ENCODE assay signal across 8 cellular contexts in the genomic region with DNA sequence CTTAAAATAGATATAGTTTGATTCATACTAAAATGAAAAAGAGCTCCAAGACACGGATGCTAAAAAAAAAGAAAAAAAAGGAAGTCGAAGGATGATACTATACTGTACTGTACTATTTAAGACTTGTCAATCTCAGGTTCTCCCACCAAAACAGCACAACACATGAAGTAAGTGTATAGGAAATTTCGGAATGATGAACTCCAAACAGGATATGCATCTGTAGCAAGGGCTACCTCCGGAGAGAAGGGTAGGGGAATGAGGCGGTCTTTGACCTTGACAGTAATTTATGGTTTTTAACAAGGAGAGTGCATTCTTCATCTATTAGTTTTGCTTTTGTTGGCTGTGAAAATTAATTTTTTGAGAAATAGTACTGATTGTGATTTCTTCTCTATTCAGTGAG. TPM values are rescaled to one million over a fixed set of nuclear protein-coding genes. Genes with fewer than 3 reads are reported as not detected.
DNase-seq lines count a peak whose midpoint lies in the region; ATAC-seq and TF ChIP-seq lines count a peak whose summit lies in the region.

No MANE protein-coding gene starts in this region.

- DNase-seq in left ventricle myocardium inferior, result no peak
- DNase-seq in Right ventricle myocardium superior, result no peak
- DNase-seq in amniotic epithelial cell (ENCODE audit: low read depth), result peak; percentile 9
- DNase-seq in lung microvascular endothelial cell (ENCODE audit: low read depth in 2 of 2), result peak; percentile 12 to 38
- no peak for DNase-seq in vagina (ENCODE audit: extremely low spot score in 2 of 2)
- no peak for DNase-seq in DMS153 treated with DMSO at 0.1 percent for 48 hours (lab: John Stamatoyannopoulos, UW; ENCODE audit: unreplicated experiment)
- no peak for DNase-seq in NCI-H1105 (lab: John Stamatoyannopoulos, UW)

- H3K4me1 ChIP-seq in left ventricle myocardium inferior, result peaks cover 36% of the 10 kb centered on the region
- H3K4me1 ChIP-seq in vagina, result peaks cover 23% of the 10 kb centered on the region

- ATAC-seq in Right ventricle myocardium superior (ENCODE audit: poor library complexity) (no peak), HG02759 (IDR thresholded peaks at IDR 0.05; ENCODE audit: unreplicated experiment) (no peak)

- H3K27me3 ChIP-seq in left ventricle myocardium inferior (ENCODE audit: low read depth), result peaks cover 6% of the 10 kb centered on the region
- no peaks in the 10 kb centered on the region for H3K27me3 ChIP-seq in vagina

- peak overlapping the region; percentile 89 for H3K27ac ChIP-seq in left ventricle myocardium inferior (replicated peaks)
- H3K27ac ChIP-seq in vagina, result peak overlapping the region; percentile 86

- peak overlapping the region; percentile 85 for H3K4me3 ChIP-seq in left ventricle myocardium inferior
- H3K4me3 ChIP-seq in vagina, result peak overlapping the region; percentile 80 to 93

- H3K36me3 ChIP-seq in left ventricle myocardium inferior (no peaks in the 10 kb centered on the region), vagina (no peaks in the 10 kb centered on the region)

- TF ChIP-seq POLR2A in vagina (IDR thresholded peaks at IDR 0.05), result no peak

- intact Hi-C loops in left ventricle myocardium inferior (cut with micrococcal nuclease), result no loop called here
- intact Hi-C loops in Right ventricle myocardium superior (cut with DNase I), result no loop called here
- intact Hi-C loops in vagina (cut with DNase I), result loop anchor here (10.0 kb wide), 1 partner anchor 858 kb away; no protein-coding TSS in a partner anchor

- TF ChIP-seq CTCF in left ventricle myocardium inferior (IDR thresholded peaks at IDR 0.05; ENCODE audit: borderline replicate concordance) (no peak), vagina (IDR thresholded peaks at IDR 0.05) (no peak)

- H3K9me3 ChIP-seq in left ventricle myocardium inferior (replicated peaks) (no peaks in the 10 kb centered on the region), vagina (no peaks in the 10 kb centered on the region)

RNA-seq across cellular contexts. Expression of gene FIP1L1, which starts 0.5 kb away (rescaled TPM):
- 29.7 TPM for total RNA-seq in left ventricle myocardium inferior
- 19.4 TPM for total RNA-seq in Right ventricle myocardium superior
- total RNA-seq in lung microvascular endothelial cell, result 37.9 and 61.3 TPM in 2 replicates
- total RNA-seq in vagina, result 31.7 TPM

RNA-seq across cellular contexts. Expression of gene SCFD2, which starts 11.0 kb away (rescaled TPM):
- total RNA-seq in left ventricle myocardium inferior (9.3 TPM), Right ventricle myocardium superior (9.1 TPM), lung microvascular endothelial cell (6.8 and 11.3 TPM in 2 replicates), vagina (33.1 TPM)

Comparison
In these comparisons a context has a peak if more than half of its experiments do, and no peak if none do; other contexts are left out.
1. DNase-seq: peak in amniotic epithelial cell (single experiment) and lung microvascular endothelial cell (2 of 2); none in left ventricle myocardium inferior (single experiment), Right ventricle myocardium superior (single experiment), vagina (0 of 2), DMS153 treated with DMSO at 0.1 percent for 48 hours (single experiment) and NCI-H1105 (single experiment).